Comparison of ENCODE assay signal across 28 cellular contexts in genomic region chrX:69309074-69309792, GRCh38.
DNase-seq lines count a peak whose midpoint lies in the region; TF ChIP-seq lines count a peak whose summit lies in the region.
"Had no signal": no experiment of that assay in that cellular context is flagged by ENCODE, and none has a peak within 500 bp of the region (broad histone marks: within the 10 kb centered on the region; RNA-seq: fewer than 3 reads in every experiment).

No MANE protein-coding gene starts in this region.

- H3K79me2 ChIP-seq in neural progenitor cell (ENCODE audit: low read depth), result no peaks in the 10 kb centered on the region

- CTCF ChIA-PET in activated naive CD4-positive, alpha-beta T cell treated with anti-CD3 and anti-CD28 coated beads, Interleukin-2, amount 10 ng/mL, durations not matched to agents 7 days and 5 days (lab: Charles Lee), result no interaction called here

- H3K36me3 Mint-ChIP-seq in neural progenitor cell, result no peaks in the 10 kb centered on the region
- no peaks in the 10 kb centered on the region for H3K36me3 Mint-ChIP-seq in activated naive CD4-positive, alpha-beta T cell treated with anti-CD3 and anti-CD28 coated beads, Interleukin-2, amount 10 ng/mL, durations not matched to agents 7 days and 5 days

- H2AFZ ChIP-seq in neural progenitor cell (replicated peaks), result no peak overlapping the region
- H2AFZ ChIP-seq: GM23248 had no signal

- H3K27me3 ChIP-seq in neural progenitor cell, result no peaks in the 10 kb centered on the region
- H3K27me3 ChIP-seq: esophagus squamous epithelium, MG63 had no signal

- no peak overlapping the region for H3K4me3 Mint-ChIP-seq in neural progenitor cell
- no peak overlapping the region for H3K4me3 Mint-ChIP-seq in activated naive CD4-positive, alpha-beta T cell treated with anti-CD3 and anti-CD28 coated beads, Interleukin-2, amount 10 ng/mL, durations not matched to agents 7 days and 5 days
- H3K4me3 Mint-ChIP-seq: activated T-cell treated with anti-CD3 and anti-CD28 coated beads, Interleukin-2, amount 50 U/mL, for 4 hours; CD4-positive, alpha-beta T cell; effector memory CD8-positive, alpha-beta T cell; neural crest cell; stimulated activated naive CD8-positive, alpha-beta T cell treated with anti-CD3 and anti-CD28 coated beads, Interleukin-15, amount 100 ng/mL, for 72 hours; T-helper 1 cell treated with Interleukin-12 subunit alpha and Interleukin-12 subunit beta and Interleukin-4 antibody, amounts not matched to agents 30 μg/mL and 1 μg/mL, for 36 hours had no signal

- no peak for TF ChIP-seq CTCF in neural progenitor cell (IDR thresholded peaks at IDR 0.05)

- H3K4me3 ChIP-seq in neural progenitor cell, result no peak overlapping the region
- H3K4me3 ChIP-seq: adrenal gland, colonic mucosa, esophagus squamous epithelium, gastrocnemius medialis, GM23248, MG63, tibial nerve had no signal

- H3K9me3 ChIP-seq in neural progenitor cell (ENCODE audit: low read depth), result no peaks in the 10 kb centered on the region
- H3K9me3 ChIP-seq: adrenal gland, colonic mucosa, esophagus squamous epithelium, gastrocnemius medialis, MG63, tibial nerve had no signal

- H3F3A ChIP-seq in neural progenitor cell (ENCODE audit: low read depth), result peaks cover 37% of the 10 kb centered on the region

- H3K9me3 Mint-ChIP-seq in neural progenitor cell, result peaks cover 6% of the 10 kb centered on the region
- H3K9me3 Mint-ChIP-seq in activated naive CD4-positive, alpha-beta T cell treated with anti-CD3 and anti-CD28 coated beads, Interleukin-2, amount 10 ng/mL, durations not matched to agents 7 days and 5 days, result no peaks in the 10 kb centered on the region
- H3K9me3 Mint-ChIP-seq: activated T-cell treated with anti-CD3 and anti-CD28 coated beads, Interleukin-2, amount 50 U/mL, for 4 hours; CD4-positive, alpha-beta T cell; effector memory CD8-positive, alpha-beta T cell; stimulated activated naive CD8-positive, alpha-beta T cell treated with anti-CD3 and anti-CD28 coated beads, Interleukin-15, amount 100 ng/mL, for 72 hours; T-helper 1 cell treated with Interleukin-12 subunit alpha and Interleukin-12 subunit beta and Interleukin-4 antibody, amounts not matched to agents 30 μg/mL and 1 μg/mL, for 36 hours had no signal

- H3K27ac Mint-ChIP-seq in neural progenitor cell, result peak overlapping the region; percentile 11
- H3K27ac Mint-ChIP-seq in activated naive CD4-positive, alpha-beta T cell treated with anti-CD3 and anti-CD28 coated beads, Interleukin-2, amount 10 ng/mL, durations not matched to agents 7 days and 5 days, result no peak overlapping the region
- H3K27ac Mint-ChIP-seq: CD4-positive, alpha-beta T cell; effector memory CD8-positive, alpha-beta T cell; progenitor cell of endocrine pancreas; T-helper 1 cell treated with Interleukin-12 subunit alpha and Interleukin-12 subunit beta and Interleukin-4 antibody, amounts not matched to agents 30 μg/mL and 1 μg/mL, for 36 hours had no signal

- DNase-seq in DMS153 treated with DMSO at 0.1 percent for 48 hours (lab: John Stamatoyannopoulos, UW; ENCODE audit: unreplicated experiment) (peak; percentile 4), DMS153 (lab: John Stamatoyannopoulos, UW) (no peak), HT-29 (ENCODE audit: low spot score) (peak; percentile 57), NCI-H748 treated with DMSO at 0.1 percent for 48 hours (lab: John Stamatoyannopoulos, UW) (peak; percentile 30), neural progenitor cell (ENCODE audit: low spot score) (no peak), amniotic stem cell (lab: John Stamatoyannopoulos, UW) (no peak)
- DNase-seq in stimulated activated CD4-positive, alpha-beta T cell treated with anti-CD3 and anti-CD28 coated beads, Interleukin-4, amount 100 ng/mL, for 4 hours, result no peak
- DNase-seq in activated naive CD4-positive, alpha-beta T cell treated with anti-CD3 and anti-CD28 coated beads, Interleukin-2, amount 10 ng/mL, durations not matched to agents 7 days and 5 days, result no peak
- DNase-seq: activated CD4-positive, alpha-beta T cell treated with anti-CD3 and anti-CD28 coated beads for 4 hours; activated T-cell treated with anti-CD3 and anti-CD28 coated beads, Interleukin-2, amount 50 U/mL, for 4 hours; adrenal gland; CD4-positive, alpha-beta T cell; colonic mucosa; DMS 273 treated with DMSO at 0.1 percent for 48 hours; effector memory CD8-positive, alpha-beta T cell; esophagus squamous epithelium; gastrocnemius medialis; GM23248; KBM-7; MG63; NCI-H1694 treated with DMSO at 0.1 percent for 48 hours; NCI-H446 treated with DMSO at 0.1 percent for 48 hours; stimulated activated naive CD8-positive, alpha-beta T cell treated with anti-CD3 and anti-CD28 coated beads, Interleukin-15, amount 100 ng/mL, for 72 hours had no signal

- H3K36me3 ChIP-seq in neural progenitor cell, result no peaks in the 10 kb centered on the region
- H3K36me3 ChIP-seq: adrenal gland, colonic mucosa, esophagus squamous epithelium, gastrocnemius medialis, MG63, tibial nerve had no signal

- H3K4me2 ChIP-seq in neural progenitor cell, result no peak overlapping the region

- no peak overlapping the region for H3K27ac ChIP-seq in neural progenitor cell
- H3K27ac ChIP-seq: 22Rv1, adrenal gland, colonic mucosa, esophagus squamous epithelium, gastrocnemius medialis, GM23248, tibial nerve had no signal

- no peaks in the 10 kb centered on the region for H4K20me1 ChIP-seq in neural progenitor cell (ENCODE audit: low read depth)

- peaks cover 24% of the 10 kb centered on the region for H3K4me1 ChIP-seq in neural progenitor cell
- H3K4me1 ChIP-seq: adrenal gland, colonic mucosa, gastrocnemius medialis, tibial nerve had no signal

- peaks cover 53% of the 10 kb centered on the region for H3K4me1 Mint-ChIP-seq in neural progenitor cell
- H3K4me1 Mint-ChIP-seq in activated naive CD4-positive, alpha-beta T cell treated with anti-CD3 and anti-CD28 coated beads, Interleukin-2, amount 10 ng/mL, durations not matched to agents 7 days and 5 days, result no peaks in the 10 kb centered on the region
- H3K4me1 Mint-ChIP-seq: stimulated activated naive CD8-positive, alpha-beta T cell treated with anti-CD3 and anti-CD28 coated beads, Interleukin-15, amount 100 ng/mL, for 72 hours had no signal

- H3K9ac ChIP-seq in neural progenitor cell, result no peak overlapping the region
- H3K9ac ChIP-seq: GM23248 had no signal

- peaks cover 7% of the 10 kb centered on the region for H3K27me3 Mint-ChIP-seq in neural progenitor cell (ENCODE audit: insufficient read depth, low read depth)
- H3K27me3 Mint-ChIP-seq in activated naive CD4-positive, alpha-beta T cell treated with anti-CD3 and anti-CD28 coated beads, Interleukin-2, amount 10 ng/mL, durations not matched to agents 7 days and 5 days, result peaks cover 17% of the 10 kb centered on the region

Comparison
In these comparisons a context has a peak if more than half of its experiments do, and no peak if none do; other contexts are left out.
1. DNase-seq: peak in DMS153 treated with DMSO at 0.1 percent for 48 hours (single experiment), HT-29 (single experiment) and NCI-H748 treated with DMSO at 0.1 percent for 48 hours (single experiment); none in DMS153 (single experiment), neural progenitor cell (single experiment), amniotic stem cell (single experiment), stimulated activated CD4-positive, alpha-beta T cell treated with anti-CD3 and anti-CD28 coated beads, Interleukin-4, amount 100 ng/mL, for 4 hours (0 of 2) and activated naive CD4-positive, alpha-beta T cell treated with anti-CD3 and anti-CD28 coated beads, Interleukin-2, amount 10 ng/mL, durations not matched to agents 7 days and 5 days (single experiment).